17 cellular contexts compared by ENCODE assay signal in the genomic region with DNA sequence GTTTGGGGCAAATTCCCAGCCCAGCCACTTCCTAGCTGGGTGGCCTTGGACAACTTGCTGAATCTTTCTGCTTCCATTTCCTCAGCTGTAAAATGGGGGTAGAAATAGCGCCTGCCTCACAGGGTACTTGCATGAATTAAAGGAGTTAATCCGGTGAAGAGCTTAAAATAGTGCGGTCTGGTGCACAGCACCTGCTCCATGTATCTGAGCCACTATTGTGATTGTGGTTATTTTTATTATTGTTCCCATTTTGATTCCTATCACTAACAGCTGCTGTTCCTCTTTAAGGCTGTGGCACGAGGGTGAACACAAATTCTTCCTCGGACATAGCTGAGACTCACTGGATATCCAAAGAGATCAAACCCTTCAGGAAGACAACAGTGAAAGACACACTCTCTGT. TPM values are rescaled to one million over a fixed set of nuclear protein-coding genes. Genes with fewer than 3 reads are reported as not detected.
DNase-seq lines count a peak whose midpoint lies in the region; ATAC-seq lines count a peak whose summit lies in the region.
"Had no signal": no experiment of that assay in that cellular context is flagged by ENCODE, and none has a peak within 500 bp of the region (broad histone marks: within the 10 kb centered on the region; RNA-seq: fewer than 3 reads in every experiment).

No MANE protein-coding gene starts in this region.

- DNase-seq in NCI-H2107 treated with DMSO at 0.1 percent for 48 hours (lab: John Stamatoyannopoulos, UW; ENCODE audit: unreplicated experiment) (peak; percentile 89), NCI-H2107 (lab: John Stamatoyannopoulos, UW) (no peak), NCI-H524 treated with DMSO at 0.1 percent for 48 hours (lab: John Stamatoyannopoulos, UW) (peak; percentile 86), ecto neural progenitor cell (ENCODE audit: low spot score) (peak; percentile 24), sciatic nerve (ENCODE audit: low spot score) (peak; percentile 22), T1000 (lab: John Stamatoyannopoulos, UW) (no peak), DMS114 treated with DMSO at 0.1 percent for 48 hours (lab: John Stamatoyannopoulos, UW; ENCODE audit: unreplicated experiment) (no peak)
- DNase-seq: 8988T, DND-41, H7, Karpas-422, NCI-H2081 treated with DMSO at 0.1 percent for 48 hours, NCI-H226, NCI-H510A treated with DMSO at 0.1 percent for 48 hours had no signal

- intact Hi-C loops in sciatic nerve (cut with DNase I), result no loop called here

- ATAC-seq in sciatic nerve (no peak), HG02763 (IDR thresholded peaks at IDR 0.05; ENCODE audit: unreplicated experiment) (no peak)
- ATAC-seq: GM12878, Right ventricle myocardium inferior had no signal

RNA-seq across cellular contexts. Expression of a gene that starts 46.9 kb away (rescaled TPM):
- 101 TPM for total RNA-seq in sciatic nerve

Comparison
In these comparisons a context has a peak if more than half of its experiments do, and no peak if none do; other contexts are left out.
1. DNase-seq: peak in NCI-H2107 treated with DMSO at 0.1 percent for 48 hours (single experiment), NCI-H524 treated with DMSO at 0.1 percent for 48 hours (single experiment), ecto neural progenitor cell (single experiment) and sciatic nerve (single experiment); none in NCI-H2107 (single experiment), T1000 (single experiment) and DMS114 treated with DMSO at 0.1 percent for 48 hours (single experiment).